Comparison of ENCODE assay signal across 12 cellular contexts in genomic region chr7:6639032-6639431, GRCh38. TPM values are rescaled to one million over a fixed set of nuclear protein-coding genes. Genes with fewer than 3 reads are reported as not detected.
DNase-seq lines count a peak whose midpoint lies in the region; ATAC-seq and TF ChIP-seq lines count a peak whose summit lies in the region.
"Had no signal": no experiment of that assay in that cellular context is flagged by ENCODE, and none has a peak within 500 bp of the region (broad histone marks: within the 10 kb centered on the region; RNA-seq: fewer than 3 reads in every experiment).

No MANE protein-coding gene starts in this region.

- H3K27me3 Mint-ChIP-seq in activated T-cell treated with anti-CD3 and anti-CD28 coated beads, Interleukin-2, amount 50 U/mL, for 24 hours = no peaks in the 10 kb centered on the region
- H3K27me3 Mint-ChIP-seq in WTC11 (ENCODE audit: low read depth) = peaks cover 4% of the 10 kb centered on the region; the same call in 1 of the 2 replicates
- H3K27me3 Mint-ChIP-seq in stimulated activated memory B cell treated with anti-CD40 and anti-IgM and Interleukin-4, amounts not matched to agents 10 μg/mL and 1 μg/mL and 100 μg/mL, for 72 hours = no peaks in the 10 kb centered on the region

- POLR2A ChIA-PET in WTC11 (lab: Charles Lee) = no interaction called here

- intact Hi-C loops in posterior cingulate gyrus (cut with DNase I) = loop anchor here (5.0 kb wide), 1 partner anchor 68 kb away; the partner anchor contains the start of gene ZNF12
- intact Hi-C loops in gastrocnemius medialis (cut with DNase I; ENCODE audit: low total_unique reads) = loop anchor here (5.0 kb wide), 1 partner anchor 52 kb away; no protein-coding TSS in a partner anchor

- H3K9me3 ChIP-seq in gastrocnemius medialis = no peaks in the 10 kb centered on the region
- H3K9me3 ChIP-seq: esophagus squamous epithelium, SJCRH30 had no signal

- CTCF ChIA-PET in WTC11 (lab: Charles Lee) = no interaction called here

- ATAC-seq in WTC11 (no peak), gastrocnemius medialis (no peak), GM18907 (IDR thresholded peaks at IDR 0.05; ENCODE audit: unreplicated experiment) (no peak)
- no peak for ATAC-seq in stimulated activated memory B cell treated with anti-CD40 and anti-IgM and Interleukin-4, amounts not matched to agents 10 μg/mL and 1 μg/mL and 100 μg/mL, for 72 hours

- peak overlapping the region; percentile 87 for H3K4me3 Mint-ChIP-seq in activated T-cell treated with anti-CD3 and anti-CD28 coated beads, Interleukin-2, amount 50 U/mL, for 24 hours
- peak overlapping the region; percentile 72 for H3K4me3 Mint-ChIP-seq in WTC11
- no peak overlapping the region for H3K4me3 Mint-ChIP-seq in stimulated activated memory B cell treated with anti-CD40 and anti-IgM and Interleukin-4, amounts not matched to agents 10 μg/mL and 1 μg/mL and 100 μg/mL, for 72 hours

- peaks cover 59% of the 10 kb centered on the region for H3K36me3 Mint-ChIP-seq in activated T-cell treated with anti-CD3 and anti-CD28 coated beads, Interleukin-2, amount 50 U/mL, for 24 hours (ENCODE audit: low read depth)
- no peaks in the 10 kb centered on the region for H3K36me3 Mint-ChIP-seq in WTC11
- H3K36me3 Mint-ChIP-seq in stimulated activated memory B cell treated with anti-CD40 and anti-IgM and Interleukin-4, amounts not matched to agents 10 μg/mL and 1 μg/mL and 100 μg/mL, for 72 hours = peaks cover 41% of the 10 kb centered on the region

- in situ Hi-C loops in gastrocnemius medialis (cut with MboI; ENCODE audit: low sequenced_read_pairs in 4 of 4) = no loop called here

- TF ChIP-seq CTCF in WTC11 (IDR thresholded peaks at IDR 0.05) (no peak), fibroblast of pulmonary artery (IDR thresholded peaks at IDR 0.05; ENCODE audit: low read length, missing control alignments) (no peak), gastrocnemius medialis (IDR thresholded peaks at IDR 0.05 in 4 of 5, conservative IDR thresholded peaks at IDR 0.05 in 1 of 5) (no peak)

- H3K36me3 ChIP-seq in gastrocnemius medialis = peaks cover 0 to 32% of the 10 kb centered on the region in 2 donors

- H3K27ac Mint-ChIP-seq in activated T-cell treated with anti-CD3 and anti-CD28 coated beads, Interleukin-2, amount 50 U/mL, for 24 hours = peak overlapping the region; percentile 92
- H3K27ac Mint-ChIP-seq in WTC11 = no peak overlapping the region
- peak overlapping the region; percentile 79 for H3K27ac Mint-ChIP-seq in stimulated activated memory B cell treated with anti-CD40 and anti-IgM and Interleukin-4, amounts not matched to agents 10 μg/mL and 1 μg/mL and 100 μg/mL, for 72 hours

- H3K27ac ChIP-seq in gastrocnemius medialis = no peak overlapping the region
- H3K27ac ChIP-seq: SJCRH30 had no signal

- H3K4me1 Mint-ChIP-seq in activated T-cell treated with anti-CD3 and anti-CD28 coated beads, Interleukin-2, amount 50 U/mL, for 24 hours (ENCODE audit: low read depth) = peaks cover 27% of the 10 kb centered on the region
- H3K4me1 Mint-ChIP-seq in WTC11 = peaks cover 17% of the 10 kb centered on the region
- H3K4me1 Mint-ChIP-seq in stimulated activated memory B cell treated with anti-CD40 and anti-IgM and Interleukin-4, amounts not matched to agents 10 μg/mL and 1 μg/mL and 100 μg/mL, for 72 hours = peaks cover 47% of the 10 kb centered on the region

- no peak for DNase-seq in activated T-cell treated with anti-CD3 and anti-CD28 coated beads, Interleukin-2, amount 50 U/mL, for 24 hours
- DNase-seq in activated T-cell treated with anti-CD3 and anti-CD28 coated beads, Interleukin-2, amount 50 U/mL, for 48 hours = no peak
- no peak for DNase-seq in WTC11 (ENCODE audit: low spot score)
- DNase-seq in fibroblast of pulmonary artery (ENCODE audit: low read depth) = no peak
- no peak for DNase-seq in posterior cingulate gyrus
- DNase-seq in gastrocnemius medialis = no peak
- DNase-seq: activated CD4-positive, alpha-beta T cell treated with anti-CD3 and anti-CD28 coated beads for 48 hours; esophagus squamous epithelium; nucleus accumbens; SJCRH30 had no signal

- no peaks in the 10 kb centered on the region for H3K27me3 ChIP-seq in gastrocnemius medialis
- H3K27me3 ChIP-seq: esophagus squamous epithelium had no signal

- peaks cover 7% of the 10 kb centered on the region for H3K9me3 Mint-ChIP-seq in activated T-cell treated with anti-CD3 and anti-CD28 coated beads, Interleukin-2, amount 50 U/mL, for 24 hours
- H3K9me3 Mint-ChIP-seq in WTC11 = no peaks in the 10 kb centered on the region
- peaks cover 3% of the 10 kb centered on the region for H3K9me3 Mint-ChIP-seq in stimulated activated memory B cell treated with anti-CD40 and anti-IgM and Interleukin-4, amounts not matched to agents 10 μg/mL and 1 μg/mL and 100 μg/mL, for 72 hours

- H3K4me3 ChIP-seq in fibroblast of pulmonary artery (replicated peaks; ENCODE audit: low read depth, low read length) = peak overlapping the region; percentile 71
- H3K4me3 ChIP-seq in gastrocnemius medialis = no peak overlapping the region
- H3K4me3 ChIP-seq: SJCRH30 had no signal

- peaks cover 8 to 20% of the 10 kb centered on the region in 2 donors for H3K4me1 ChIP-seq in gastrocnemius medialis

- no peak for TF ChIP-seq POLR2A in gastrocnemius medialis (IDR thresholded peaks at IDR 0.05)

TF ChIP-seq in WTC11, 78 proteins besides CTCF, POLR2A, EP300 and RAD21 (continues in another document):
- TF ChIP-seq, protein P1, sequence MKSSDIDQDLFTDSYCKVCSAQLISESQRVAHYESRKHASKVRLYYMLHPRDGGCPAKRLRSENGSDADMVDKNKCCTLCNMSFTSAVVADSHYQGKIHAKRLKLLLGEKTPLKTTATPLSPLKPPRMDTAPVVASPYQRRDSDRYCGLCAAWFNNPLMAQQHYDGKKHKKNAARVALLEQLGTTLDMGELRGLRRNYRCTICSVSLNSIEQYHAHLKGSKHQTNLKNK (CRISPR knock-in tag; IDR thresholded peaks at IDR 0.05) = no peak
- no peak for TF ChIP-seq KAT7 (CRISPR knock-in tag; IDR thresholded peaks at IDR 0.05; ENCODE audit: borderline replicate concordance)
- TF ChIP-seq E2F4 (CRISPR knock-in tag; IDR thresholded peaks at IDR 0.05; ENCODE audit: borderline replicate concordance, low read depth) = no peak
- TF ChIP-seq CBFB (CRISPR knock-in tag; IDR thresholded peaks at IDR 0.05; ENCODE audit: low read depth) = no peak
- no peak for TF ChIP-seq AR (CRISPR knock-in tag; IDR thresholded peaks at IDR 0.05)
- TF ChIP-seq NFYB (CRISPR knock-in tag; conservative IDR thresholded peaks at IDR 0.05; ENCODE audit: low read depth) = no peak

RNA-seq across cellular contexts. Expression of gene ZNF316, which starts 1.9 kb away (rescaled TPM):
- total RNA-seq in WTC11 (2021) = 15.1 to 19.9 TPM (median 18.8 TPM) in 3 replicates
- total RNA-seq in gastrocnemius medialis = 10 to 100 TPM; 11.4 to 19.1 (median 18.1) TPM

RNA-seq across cellular contexts. Expression of gene ZNF853, which starts 23.6 kb away (rescaled TPM):
- 7.7 to 8.0 TPM (median 8.0 TPM) in 3 replicates for total RNA-seq in WTC11 (2021)
- 10 to 100 TPM in 3 of 4 donors, 1 to 10 TPM in 1; 9.5 to 21.6 (median 13.0) TPM for total RNA-seq in gastrocnemius medialis

RNA-seq across cellular contexts. Expression of gene INTS15, which starts 49.2 kb away (rescaled TPM):
- total RNA-seq in WTC11 (2021) (25.6 to 28.2 TPM (median 27.6 TPM) in 3 replicates), gastrocnemius medialis (10 to 100 TPM; 20.1 to 30.4 (median 26.1) TPM)
